In the genomic region with DNA sequence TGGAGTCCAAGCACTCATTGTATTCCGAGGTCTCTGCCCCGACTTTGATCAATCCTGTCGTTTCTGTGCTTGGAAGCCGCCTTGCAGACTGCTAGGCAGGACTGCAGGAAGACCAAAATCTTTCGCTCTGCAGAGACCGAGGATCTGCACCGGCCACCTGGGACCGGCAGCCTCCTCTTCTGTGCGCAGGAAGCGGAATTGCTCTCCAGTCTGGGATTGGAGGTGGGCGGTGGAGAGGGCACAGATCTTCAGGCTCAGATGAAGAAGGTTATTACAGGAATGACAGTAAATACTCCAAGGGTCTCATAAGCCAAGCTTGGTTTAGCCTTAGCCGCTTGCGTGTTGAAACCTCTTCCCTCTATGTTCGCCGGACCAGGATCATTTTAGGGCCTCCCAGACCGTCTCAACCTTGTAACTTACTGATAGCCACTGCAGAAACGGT, we compare ENCODE assay signal across 8 cellular contexts. TPM values are rescaled to one million over a fixed set of nuclear protein-coding genes. Genes with fewer than 3 reads are reported as not detected.
A peak's percentile ranks its signal among the peaks of the same experiment; 100 is the strongest.
DNase-seq lines count a peak whose midpoint lies in the region; ATAC-seq, FAIRE-seq and TF ChIP-seq lines count a peak whose summit lies in the region.

No MANE protein-coding gene starts in this region.

- ATAC-seq in A549: peak in 1 of 2 experiments; percentile 3; a peak in 2 of 6 replicates
- ATAC-seq in GM18870 (IDR thresholded peaks at IDR 0.05; ENCODE audit: unreplicated experiment): no peak

- TSS peak; percentile 66 for BruUV-seq in PC-9 (replicated peaks; lab: Mats Ljungman, UMichigan)

- dilution Hi-C loops in keratinocyte (cut with MboI; ENCODE audit: extremely low pct_ligation_motif_present, low sequenced_read_pairs): no loop called here

- POLR2A ChIA-PET in A549 (lab: Yijun Ruan, JAX) (no interaction called here), PC-9 (lab: Charles Lee; ENCODE audit: unreplicated experiment) (interaction anchor here (0.6 kb wide), 3 partner anchors 28 to 611 kb away, joined by 5 to 13 read pairs (median 5); no protein-coding TSS in a partner anchor)

- H3K4me2 ChIP-seq in A549: peak overlapping the region; percentile 74
- H3K4me2 ChIP-seq in PC-9: peak overlapping the region; percentile 82
- peak overlapping the region; percentile 89 for H3K4me2 ChIP-seq in keratinocyte (ENCODE audit: control insufficient read depth, extremely low read depth, insufficient read depth, low read depth, low read length)

- H2AFZ ChIP-seq in PC-9 (peak overlapping the region; percentile 79), keratinocyte (ENCODE audit: control insufficient read depth, low read length) (peak overlapping the region; percentile 89)

- H4K20me1 ChIP-seq in PC-9 (ENCODE audit: insufficient read depth): no peaks in the 10 kb centered on the region
- no peaks in the 10 kb centered on the region for H4K20me1 ChIP-seq in keratinocyte (ENCODE audit: control insufficient read depth, extremely low read depth, insufficient read depth, low read length)

- H3K27me3 ChIP-seq in PC-9 (ENCODE audit: insufficient read depth, low read depth) (no peaks in the 10 kb centered on the region), breast epithelium (no peaks in the 10 kb centered on the region), keratinocyte (ENCODE audit: control insufficient read depth, extremely low read depth, insufficient read depth, low read length) (no peaks in the 10 kb centered on the region), spleen (replicated peaks in 1 of 7) (peaks cover 0 to 4% (median 0%) of the 10 kb centered on the region in 7 donors)

- TF ChIP-seq POLR2A in A549 (IDR thresholded peaks at IDR 0.05; ENCODE audit: low read length): no peak
- no peak for TF ChIP-seq POLR2A in breast epithelium (IDR thresholded peaks at IDR 0.05)
- no peak for TF ChIP-seq POLR2A in spleen (IDR thresholded peaks at IDR 0.05)

- no peaks in the 10 kb centered on the region for H3K9me3 ChIP-seq in A549
- no peaks in the 10 kb centered on the region for H3K9me3 ChIP-seq in PC-9 (ENCODE audit: insufficient read depth, low read depth)
- no peaks in the 10 kb centered on the region for H3K9me3 ChIP-seq in breast epithelium
- H3K9me3 ChIP-seq in keratinocyte (ENCODE audit: control insufficient read depth, low read depth, low read length): no peaks in the 10 kb centered on the region
- no peaks in the 10 kb centered on the region for H3K9me3 ChIP-seq in spleen

- H3K4me3 ChIP-seq in A549: peak overlapping the region; percentile 100
- H3K4me3 ChIP-seq in GM12865 (ENCODE audit: low read depth, low read length): peak overlapping the region; percentile 64
- peak overlapping the region; percentile 70 for H3K4me3 ChIP-seq in PC-9
- H3K4me3 ChIP-seq in breast epithelium: peak overlapping the region; percentile 97 to 99 (median 98)
- peak overlapping the region; percentile 68 to 76 (median 70) for H3K4me3 ChIP-seq in keratinocyte (ENCODE audit: control insufficient read depth in 2 of 3, extremely low read depth in 1 of 3, insufficient read depth in 2 of 3, low read depth in 1 of 3, low read length in 3 of 3)
- peak overlapping the region; percentile 93 to 99 (median 96) for H3K4me3 ChIP-seq in spleen

- H3K9ac ChIP-seq in keratinocyte (ENCODE audit: control insufficient read depth, extremely low read depth, insufficient read depth, low read length): peak overlapping the region; percentile 78

- H3K9me2 ChIP-seq in PC-9 (ENCODE audit: insufficient read depth): no peaks in the 10 kb centered on the region

- peaks cover 29% of the 10 kb centered on the region for H3K79me2 ChIP-seq in PC-9 (ENCODE audit: low read depth)
- peaks cover 10% of the 10 kb centered on the region for H3K79me2 ChIP-seq in keratinocyte (ENCODE audit: control insufficient read depth, insufficient read depth, low read length)

- peaks cover 14% of the 10 kb centered on the region; the same call in 1 of the 2 replicates for H3F3A ChIP-seq in PC-9 (ENCODE audit: insufficient read depth, low read depth)

- TF ChIP-seq CTCF in A549 (IDR thresholded peaks at IDR 0.05) (no peak), GM12865 (IDR thresholded peaks at IDR 0.05; ENCODE audit: insufficient read depth, low read depth, low read length, missing control alignments) (no peak), PC-9 (conservative IDR thresholded peaks at IDR 0.05) (no peak), breast epithelium (IDR thresholded peaks at IDR 0.05) (no peak), keratinocyte (optimal IDR thresholded peaks at IDR 0.05 in 1 of 3, IDR thresholded peaks at IDR 0.05 in 1 of 3, conservative IDR thresholded peaks at IDR 0.05 in 1 of 3; ENCODE audit: extremely low read depth in 1 of 3, insufficient read depth in 2 of 3, low read length in 3 of 3) (no peak), spleen (IDR thresholded peaks at IDR 0.05 in 8 of 11, conservative IDR thresholded peaks at IDR 0.05 in 3 of 11) (no peak)

- TF ChIP-seq RAD21 in A549 (conservative IDR thresholded peaks at IDR 0.05 in 1 of 2, IDR thresholded peaks at IDR 0.05 in 1 of 2): no peak

- H3K27ac ChIP-seq in A549 (peak overlapping the region in 1 of 2 experiments; percentile 95; a peak in 5 of 6 replicates), PC-9 (no peak overlapping the region), breast epithelium (peak overlapping the region in 1 of 2 donors; percentile 91), keratinocyte (ENCODE audit: control insufficient read depth, insufficient read depth, low read length) (no peak overlapping the region), spleen (peak overlapping the region in 5 of 8 donors; percentile 51 to 90 (median 88))

- H3K9me1 ChIP-seq in keratinocyte (ENCODE audit: control insufficient read depth, extremely low read depth, insufficient read depth, low read length): no peaks in the 10 kb centered on the region

- 70% methylated on average over 17 of the region's 17 CpGs for WGBS in A549 (ENCODE audit: missing lambda C conversion rate)
- WGBS in spleen, 5 donors: 14 to 28% (median 23%) methylated on average over 17 of the region's 17 CpGs

- no peak for TF ChIP-seq EP300 in A549 (IDR thresholded peaks at IDR 0.05)

- CTCF ChIA-PET in A549 (lab: Yijun Ruan, JAX): interaction anchor here (1.0 to 2.7 kb wide), 3 partner anchors 15 to 154 kb away, joined by 3 to 13 read pairs (median 6); no protein-coding TSS in a partner anchor
- CTCF ChIA-PET in PC-9 (lab: Charles Lee): interaction anchor here (0.7 kb wide), 1 partner anchor 8 kb away, joined by 4 read pairs; no protein-coding TSS in a partner anchor

- H3K4me1 ChIP-seq in A549: peaks cover 8% of the 10 kb centered on the region; the same call in 2 of the 3 replicates
- peaks cover 6% of the 10 kb centered on the region for H3K4me1 ChIP-seq in PC-9 (replicated peaks; ENCODE audit: insufficient read depth)
- H3K4me1 ChIP-seq in breast epithelium: no peaks in the 10 kb centered on the region
- H3K4me1 ChIP-seq in keratinocyte (ENCODE audit: control insufficient read depth, extremely low read depth, insufficient read depth, low read length): peaks cover 8% of the 10 kb centered on the region
- peaks cover 10 to 33% (median 17%) of the 10 kb centered on the region in 6 donors for H3K4me1 ChIP-seq in spleen

- DNase-seq in A549 (ENCODE audit: low read depth in 1 of 2, low spot score in 1 of 2) (no peak), GM12865 (ENCODE audit: low read depth) (peak; percentile 29), PC-9 (no peak), breast epithelium (ENCODE audit: low spot score in 2 of 2) (no peak), keratinocyte (ENCODE audit: low read depth, low spot score) (no peak), spleen (peak; percentile 81), COR-L47 (lab: John Stamatoyannopoulos, UW) (no peak)

- FAIRE-seq in A549 (lab: Jason Lieb, UNC) (no peak), keratinocyte (lab: Jason Lieb, UNC) (no peak)

- intact Hi-C loops in PC-9 (cut with micrococcal nuclease; ENCODE audit: unreplicated experiment) (loop anchor here (1.0 kb wide), 1 partner anchor 154 kb away; no protein-coding TSS in a partner anchor), breast epithelium (cut with DNase I; ENCODE audit: low total_unique reads) (no loop called here), spleen (cut with DNase I; ENCODE audit: low total_unique reads) (no loop called here)

- H3K36me3 ChIP-seq in PC-9 (ENCODE audit: low read depth) (0 out of 2 replicates have a peak, but pooled peaks cover 4% of the 10 kb centered on the region), breast epithelium (no peaks in the 10 kb centered on the region), keratinocyte (ENCODE audit: control insufficient read depth in 2 of 2, extremely low read depth in 1 of 2, insufficient read depth in 2 of 2, low read length in 2 of 2) (peaks cover 0 to 3% of the 10 kb centered on the region in 2 experiments), spleen (peaks cover 0 to 27% (median 18%) of the 10 kb centered on the region in 6 donors)

RNA-seq across cellular contexts. Expression of a gene that starts 1.0 kb away (rescaled TPM):
- 39.2 and 40.3 TPM in 2 replicates for polyA plus RNA-seq in A549 (2011; rRNA removed)
- polyA plus RNA-seq in A549 (2012; cell fraction: cytosol; rRNA removed): 24.9 and 26.9 TPM in 2 replicates
- 106 and 114 TPM in 2 replicates for polyA plus RNA-seq in A549 (2012; cell fraction: nucleus; rRNA removed)
- polyA plus RNA-seq in A549 (2017; fragmentation: RNase III; extraction: RNeasy Plus Mini Kit Qiagen cat#74134 plus additional on column Dnase treatment): 16.4 to 17.5 TPM (median 17.2 TPM) in 3 replicates
- 25.3 and 31.3 TPM in 2 replicates for polyA minus RNA-seq in A549 (2011; rRNA and poly(A)+ RNA removed)
- 61.3 and 65.1 TPM in 2 replicates for total RNA-seq in PC-9 (2021)
- total RNA-seq in breast epithelium: 100 to 1,000 TPM in 1 of 3 donors, 10 to 100 TPM in 2; 54.4 to 101 (median 55.7) TPM
- 19.9 to 29.4 TPM (median 26.9 TPM) in 3 replicates for polyA plus RNA-seq in keratinocyte
- 53.7 TPM for polyA plus RNA-seq in keratinocyte (2011; ENCODE audit: low read depth)
- 5.6 and 6.8 TPM in 2 replicates for polyA plus RNA-seq in keratinocyte (2011; cell fraction: cytosol; rRNA removed)
- 95.6 and 106 TPM in 2 replicates for polyA plus RNA-seq in keratinocyte (2011; cell fraction: nucleus; rRNA removed)
- polyA plus RNA-seq in keratinocyte (2012; ENCODE audit: low replicate concordance): 17.4 and 23.9 TPM in 2 replicates
- polyA minus RNA-seq in keratinocyte: 28.0 to 52.2 TPM (median 31.8 TPM) in 3 replicates
- 10.4 TPM for polyA minus RNA-seq in keratinocyte (2011; cell fraction: cytosol; rRNA and poly(A)+ RNA removed)
- 30.0 and 41.0 TPM in 2 replicates for polyA minus RNA-seq in keratinocyte (2011; cell fraction: nucleus; rRNA and poly(A)+ RNA removed)
- total RNA-seq in spleen: 10 to 100 TPM; 41.6 to 68.8 (median 56.5) TPM
- polyA plus RNA-seq in spleen: 10 to 100 TPM; 25.4 to 31.8 (median 26.0) TPM

RNA-seq across cellular contexts. Expression of a gene that starts 29.2 kb away (rescaled TPM):
- polyA plus RNA-seq in A549 (2011; rRNA removed): 16.0 and 21.7 TPM in 2 replicates
- polyA plus RNA-seq in A549 (2012; cell fraction: cytosol; rRNA removed): 4.2 TPM in 2 replicates
- polyA plus RNA-seq in A549 (2012; cell fraction: nucleus; rRNA removed): 3.1 and 6.2 TPM in 2 replicates
- 11.7 to 13.0 TPM (median 12.1 TPM) in 3 replicates for polyA plus RNA-seq in A549 (2017; fragmentation: RNase III; extraction: RNeasy Plus Mini Kit Qiagen cat#74134 plus additional on column Dnase treatment)
- polyA minus RNA-seq in A549 (2011; rRNA and poly(A)+ RNA removed): 2.9 and 5.4 TPM in 2 replicates
- 18.4 and 19.3 TPM in 2 replicates for total RNA-seq in PC-9 (2021)
- total RNA-seq in breast epithelium: 10 to 100 TPM in 1 of 3 donors, 1 to 10 TPM in 2; 3.2 to 10.7 (median 6.9) TPM
- polyA plus RNA-seq in keratinocyte: 2.8 to 7.2 TPM (median 6.0 TPM) in 3 replicates
- 1.9 TPM for polyA plus RNA-seq in keratinocyte (2011; ENCODE audit: low read depth)
- polyA plus RNA-seq in keratinocyte (2011; cell fraction: cytosol; rRNA removed): 2.6 and 3.8 TPM in 2 replicates
- polyA plus RNA-seq in keratinocyte (2011; cell fraction: nucleus; rRNA removed): 7.6 and 13.4 TPM in 2 replicates
- 3.8 and 5.2 TPM in 2 replicates for polyA plus RNA-seq in keratinocyte (2012; ENCODE audit: low replicate concordance)
- polyA minus RNA-seq in keratinocyte: 1.5 to 3.5 TPM in 2 of 3 replicates, not detected in the other
- polyA minus RNA-seq in keratinocyte (2011; cell fraction: cytosol; rRNA and poly(A)+ RNA removed): 0.96 TPM
- 4.1 and 5.2 TPM in 2 replicates for polyA minus RNA-seq in keratinocyte (2011; cell fraction: nucleus; rRNA and poly(A)+ RNA removed)
- total RNA-seq in spleen: 10 to 100 TPM in 6 of 7 donors, 1 to 10 TPM in 1; 7.9 to 14.9 (median 11.8) TPM
- polyA plus RNA-seq in spleen: 1 to 10 TPM; 4.0 to 5.2 (median 4.9) TPM

Comparison
In these comparisons a context has a peak if more than half of its experiments do, and no peak if none do; other contexts are left out.
1. DNase-seq: peak in GM12865 (single experiment) and spleen (single experiment); none in A549 (0 of 2), PC-9 (0 of 2), breast epithelium (0 of 2), keratinocyte (single experiment) and COR-L47 (single experiment).
2. H3K27ac ChIP-seq: peak in spleen (5 of 8); none in PC-9 (single experiment) and keratinocyte (single experiment).
3. Peak in every context shown above with its lines, with median percentiles within 50 percentile points of each other: H3K4me2 ChIP-seq and H3K4me3 ChIP-seq.